9 cellular contexts compared by ENCODE assay signal in the genomic region with DNA sequence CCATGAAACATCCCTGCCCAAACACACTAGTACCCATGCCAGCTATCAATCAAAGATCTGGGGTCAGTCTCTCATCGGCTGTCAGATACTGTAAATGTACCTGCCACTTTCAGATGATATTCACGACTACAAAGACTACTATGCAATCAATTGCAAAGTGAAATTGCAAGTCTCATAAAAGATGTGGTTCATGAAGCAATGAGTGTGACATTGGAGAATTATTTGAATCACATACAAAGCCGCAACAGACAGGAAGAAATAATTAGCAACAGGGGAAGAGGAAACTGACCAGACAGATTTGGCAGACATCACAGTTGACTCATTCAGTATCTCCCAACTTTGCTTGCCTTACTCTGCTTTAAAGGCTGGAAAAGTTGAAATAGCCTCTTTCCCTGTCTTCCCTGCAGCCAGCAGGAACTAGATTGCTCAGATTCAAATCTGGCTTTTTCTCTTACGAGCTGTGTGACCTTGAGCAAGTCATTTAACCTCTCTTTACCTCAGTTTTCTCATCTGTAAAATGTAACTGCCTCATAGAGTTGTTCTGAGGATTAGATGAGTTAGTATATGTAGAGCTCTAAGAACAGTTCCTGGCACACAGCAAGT.
A peak's percentile ranks its signal among the peaks of the same experiment; 100 is the strongest.
DNase-seq lines count a peak whose midpoint lies in the region; ATAC-seq and TF ChIP-seq lines count a peak whose summit lies in the region.
"Had no signal": no experiment of that assay in that cellular context is flagged by ENCODE, and none has a peak within 500 bp of the region (broad histone marks: within the 10 kb centered on the region; RNA-seq: fewer than 3 reads in every experiment).

No MANE protein-coding gene starts in this region.

- CTCF ChIA-PET in HEK293T (lab: Yijun Ruan, JAX), result no interaction called here

- no peak overlapping the region for H3K4me3 ChIP-seq in mesodermal cell (ENCODE audit: extremely low read depth, insufficient read depth, low read length, poor library complexity, severe bottlenecking)

- POLR2A ChIA-PET in HEK293T (lab: Yijun Ruan, JAX), result no interaction called here

- H3K27me3 Mint-ChIP-seq in T-helper 2 cell treated with Interferon-gamma antibody and Interleukin-4, amounts not matched to agents 5 μg/mL and 100 μg/mL, for 36 hours (ENCODE audit: low read depth), result peaks cover 2% of the 10 kb centered on the region
- peaks cover 20% of the 10 kb centered on the region for H3K27me3 Mint-ChIP-seq in progenitor cell of endocrine pancreas

- H3K4me1 Mint-ChIP-seq in T-helper 2 cell treated with Interferon-gamma antibody and Interleukin-4, amounts not matched to agents 5 μg/mL and 100 μg/mL, for 36 hours (ENCODE audit: low read depth), result peaks cover 19% of the 10 kb centered on the region
- H3K4me1 Mint-ChIP-seq in progenitor cell of endocrine pancreas (ENCODE audit: low read depth), result no peaks in the 10 kb centered on the region
- H3K4me1 Mint-ChIP-seq: neural crest cell had no signal

- H3K27ac Mint-ChIP-seq in T-helper 2 cell treated with Interferon-gamma antibody and Interleukin-4, amounts not matched to agents 5 μg/mL and 100 μg/mL, for 36 hours, result no peak overlapping the region
- no peak overlapping the region for H3K27ac Mint-ChIP-seq in progenitor cell of endocrine pancreas

- no peak for TF ChIP-seq CTCF in progenitor cell of endocrine pancreas (IDR thresholded peaks at IDR 0.05; ENCODE audit: unreplicated experiment)

- peak overlapping the region; percentile 4 for H3K4me3 Mint-ChIP-seq in T-helper 2 cell treated with Interferon-gamma antibody and Interleukin-4, amounts not matched to agents 5 μg/mL and 100 μg/mL, for 36 hours
- H3K4me3 Mint-ChIP-seq in progenitor cell of endocrine pancreas (ENCODE audit: low read depth), result no peak overlapping the region
- H3K4me3 Mint-ChIP-seq: neural crest cell had no signal

- H3K36me3 Mint-ChIP-seq in T-helper 2 cell treated with Interferon-gamma antibody and Interleukin-4, amounts not matched to agents 5 μg/mL and 100 μg/mL, for 36 hours (ENCODE audit: low read depth), result no peaks in the 10 kb centered on the region
- no peaks in the 10 kb centered on the region for H3K36me3 Mint-ChIP-seq in progenitor cell of endocrine pancreas (ENCODE audit: insufficient read depth)

- no peak for DNase-seq in T-helper 2 cell treated with Interferon-gamma antibody and Interleukin-4, amounts not matched to agents 5 μg/mL and 100 μg/mL, for 36 hours (ENCODE audit: low spot score)
- no peak for DNase-seq in progenitor cell of endocrine pancreas (ENCODE audit: low spot score, unreplicated experiment)
- no peak for DNase-seq in hippocampal formation (lab: John Stamatoyannopoulos, UW)
- DNase-seq in HEK293T (ENCODE audit: extremely low spot score), result no peak

- peak overlapping the region; percentile 1 for H3K27ac ChIP-seq in mesodermal cell (ENCODE audit: low read depth, low read length, severe bottlenecking)

- ATAC-seq in GM18868 (IDR thresholded peaks at IDR 0.05; ENCODE audit: unreplicated experiment) (peak; percentile 63), HG03280 (IDR thresholded peaks at IDR 0.05; ENCODE audit: unreplicated experiment) (peak; percentile 33), HG03039 (IDR thresholded peaks at IDR 0.05; ENCODE audit: unreplicated experiment) (no peak)

- H3K9me3 ChIP-seq in mesodermal cell (ENCODE audit: control insufficient read depth, low read length), result no peaks in the 10 kb centered on the region

- no peaks in the 10 kb centered on the region for H3K36me3 ChIP-seq in mesodermal cell (ENCODE audit: control insufficient read depth, insufficient read depth, low read length)

- H3K9me3 Mint-ChIP-seq in T-helper 2 cell treated with Interferon-gamma antibody and Interleukin-4, amounts not matched to agents 5 μg/mL and 100 μg/mL, for 36 hours, result no peaks in the 10 kb centered on the region
- no peaks in the 10 kb centered on the region for H3K9me3 Mint-ChIP-seq in progenitor cell of endocrine pancreas (ENCODE audit: low read depth)
- H3K9me3 Mint-ChIP-seq: neural crest cell had no signal

- WGBS in mesodermal cell (ENCODE audit: insufficient coverage in 2 of 2), 2 experiments, result 75 to 80% methylated on average over 2 to 3 of the region's 4 CpGs

- H3K4me1 ChIP-seq in mesodermal cell (ENCODE audit: control insufficient read depth, insufficient read depth, low read length, poor library complexity, severe bottlenecking), result peaks cover 4% of the 10 kb centered on the region

TF ChIP-seq in HEK293T, 16 proteins besides CTCF, POLR2A, EP300 and RAD21:
- TF ChIP-seq L3MBTL2 (conservative IDR thresholded peaks at IDR 0.05) (no peak), BHLHE40 (IDR thresholded peaks at IDR 0.05; ENCODE audit: borderline replicate concordance) (no peak), ELF4 (IDR thresholded peaks at IDR 0.05) (no peak), FOXM1 (IDR thresholded peaks at IDR 0.05; ENCODE audit: borderline replicate concordance) (no peak), FOXK2 (IDR thresholded peaks at IDR 0.05) (no peak)
